Comparison of ENCODE assay signal across 15 cellular contexts in genomic region chr12:107169200-107169599, GRCh38.
"Had no signal": no experiment of that assay in that cellular context is flagged by ENCODE, and none has a peak within 500 bp of the region (broad histone marks: within the 10 kb centered on the region; RNA-seq: fewer than 3 reads in every experiment).

No MANE protein-coding gene starts in this region.

- H3K9me3 Mint-ChIP-seq: activated CD4-positive, alpha-beta T cell treated with anti-CD3 and anti-CD28 coated beads, Interleukin-2, amount 10 ng/mL, durations not matched to agents 7 days and 5 days; dendritic cell treated with granulocyte-macrophage colony-stimulating factor and Interleukin-4, amounts not matched to agents 40 ng/mL and 50 ng/mL, for 4 days; neural progenitor cell; stimulated activated naive CD8-positive, alpha-beta T cell treated with anti-CD3 and anti-CD28 coated beads, Interleukin-15, amount 100 ng/mL, for 72 hours; T-helper 2 cell treated with Interferon-gamma antibody and Interleukin-4, amounts not matched to agents 5 μg/mL and 100 μg/mL, for 36 hours had no signal

- H3K27ac Mint-ChIP-seq: activated CD4-positive, alpha-beta T cell treated with anti-CD3 and anti-CD28 coated beads, Interleukin-2, amount 10 ng/mL, durations not matched to agents 7 days and 5 days; dendritic cell treated with granulocyte-macrophage colony-stimulating factor and Interleukin-4, amounts not matched to agents 40 ng/mL and 50 ng/mL, for 4 days; naive B cell; neural progenitor cell; T-helper 2 cell treated with Interferon-gamma antibody and Interleukin-4, amounts not matched to agents 5 μg/mL and 100 μg/mL, for 36 hours had no signal

- ATAC-seq: gastrocnemius medialis; heart left ventricle; stimulated activated naive CD8-positive, alpha-beta T cell treated with anti-CD3 and anti-CD28 coated beads, Interleukin-15, amount 100 ng/mL, for 72 hours; upper lobe of right lung had no signal

- DNase-seq: activated CD4-positive, alpha-beta T cell treated with anti-CD3 and anti-CD28 coated beads, Interleukin-2, amount 10 ng/mL, durations not matched to agents 7 days and 5 days; activated naive CD4-positive, alpha-beta T cell treated with Interleukin-2 at 50 U/mL for 16 hours; aorta; effector memory CD4-positive, alpha-beta T cell; gastrocnemius medialis; heart left ventricle; naive B cell; sigmoid colon; spleen; stimulated activated naive CD8-positive, alpha-beta T cell treated with anti-CD3 and anti-CD28 coated beads, Interleukin-15, amount 100 ng/mL, for 72 hours; testis; upper lobe of right lung had no signal

- H3K4me3 Mint-ChIP-seq: activated CD4-positive, alpha-beta T cell treated with anti-CD3 and anti-CD28 coated beads, Interleukin-2, amount 10 ng/mL, durations not matched to agents 7 days and 5 days; dendritic cell treated with granulocyte-macrophage colony-stimulating factor and Interleukin-4, amounts not matched to agents 40 ng/mL and 50 ng/mL, for 4 days; naive B cell; neural progenitor cell; stimulated activated naive CD8-positive, alpha-beta T cell treated with anti-CD3 and anti-CD28 coated beads, Interleukin-15, amount 100 ng/mL, for 72 hours; T-helper 2 cell treated with Interferon-gamma antibody and Interleukin-4, amounts not matched to agents 5 μg/mL and 100 μg/mL, for 36 hours had no signal

- H3K4me1 Mint-ChIP-seq: activated CD4-positive, alpha-beta T cell treated with anti-CD3 and anti-CD28 coated beads, Interleukin-2, amount 10 ng/mL, durations not matched to agents 7 days and 5 days; naive B cell; neural progenitor cell; stimulated activated naive CD8-positive, alpha-beta T cell treated with anti-CD3 and anti-CD28 coated beads, Interleukin-15, amount 100 ng/mL, for 72 hours had no signal

- H3K27me3 Mint-ChIP-seq: dendritic cell treated with granulocyte-macrophage colony-stimulating factor and Interleukin-4, amounts not matched to agents 40 ng/mL and 50 ng/mL, for 4 days; stimulated activated naive CD8-positive, alpha-beta T cell treated with anti-CD3 and anti-CD28 coated beads, Interleukin-15, amount 100 ng/mL, for 72 hours had no signal

- H3K36me3 Mint-ChIP-seq: naive B cell, neural progenitor cell had no signal
